ENCODE assay signal across 18 cellular contexts in the genomic region with DNA sequence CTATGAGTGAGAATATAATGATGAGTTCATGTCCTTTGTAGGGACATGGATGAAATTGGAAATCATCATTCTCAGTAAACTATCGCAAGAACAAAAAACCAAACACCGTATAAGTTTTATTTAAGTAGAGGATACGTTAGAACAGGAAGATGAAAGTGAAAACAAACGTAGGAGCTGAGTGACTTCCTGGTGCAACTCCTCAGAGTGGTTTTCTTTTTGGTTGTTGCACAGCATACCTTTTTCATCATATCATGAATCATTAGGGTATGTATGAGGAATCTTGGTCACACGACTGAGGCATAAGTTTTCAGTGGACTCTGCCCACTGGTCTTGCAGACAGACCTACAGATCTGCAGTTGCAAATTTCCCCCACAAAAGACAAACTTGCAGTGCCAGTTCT.
"Had no signal": no experiment of that assay in that cellular context is flagged by ENCODE, and none has a peak within 500 bp of the region (broad histone marks: within the 10 kb centered on the region; RNA-seq: fewer than 3 reads in every experiment).

No MANE protein-coding gene starts in this region.

- ATAC-seq: activated CD4-positive, CD25-positive, alpha-beta regulatory T cell treated with anti-CD3 and anti-CD28 coated beads, Interleukin-2, amount 50 U/mL, for 24 hours; activated T-cell treated with anti-CD3 and anti-CD28 coated beads, Interleukin-2, amount 50 U/mL, for 72 hours; effector memory CD8-positive, alpha-beta T cell; foreskin keratinocyte; stimulated activated memory B cell treated with anti-CD40 and anti-IgM and Interleukin-4, amounts not matched to agents 10 μg/mL and 1 μg/mL and 100 μg/mL, for 72 hours had no signal

- H3K4me1 Mint-ChIP-seq: brain; memory B cell; stimulated activated memory B cell treated with anti-CD40 and anti-IgM and Interleukin-4, amounts not matched to agents 10 μg/mL and 1 μg/mL and 100 μg/mL, for 72 hours had no signal

- H3K27ac ChIP-seq: foreskin keratinocyte, hepatocyte, sigmoid colon, thoracic aorta, upper lobe of left lung had no signal

- H3K36me3 ChIP-seq: sigmoid colon, thoracic aorta, upper lobe of left lung had no signal

- H3K36me3 Mint-ChIP-seq: activated naive CD8-positive, alpha-beta T cell; brain; stimulated activated memory B cell treated with anti-CD40 and anti-IgM and Interleukin-4, amounts not matched to agents 10 μg/mL and 1 μg/mL and 100 μg/mL, for 72 hours had no signal

- H3K9me3 Mint-ChIP-seq: brain had no signal

- H3K4me1 ChIP-seq: foreskin keratinocyte, sigmoid colon, upper lobe of left lung had no signal

- DNase-seq: activated CD4-positive, alpha-beta T cell treated with anti-CD3 and anti-CD28 coated beads, Interleukin-2, amount 10 ng/mL, durations not matched to agents 7 days and 5 days; activated gamma-delta T cell; activated T-cell treated with anti-CD3 and anti-CD28 coated beads, Interleukin-2, amount 50 U/mL, for 72 hours; caudate nucleus; effector memory CD8-positive, alpha-beta T cell; foreskin keratinocyte; occipital lobe; posterior cingulate gyrus; sigmoid colon; stimulated activated CD4-positive, alpha-beta T cell treated with anti-CD3 and anti-CD28 coated beads, Interleukin-4, amount 100 ng/mL, for 24 hours; upper lobe of left lung had no signal

- H3K4me3 ChIP-seq: hepatocyte, sigmoid colon, thoracic aorta, upper lobe of left lung had no signal

- H3K4me3 Mint-ChIP-seq: activated CD4-positive, alpha-beta T cell treated with anti-CD3 and anti-CD28 coated beads, Interleukin-2, amount 10 ng/mL, durations not matched to agents 7 days and 5 days; activated naive CD8-positive, alpha-beta T cell; activated T-cell treated with anti-CD3 and anti-CD28 coated beads, Interleukin-2, amount 50 U/mL, for 72 hours; brain; memory B cell; stimulated activated memory B cell treated with anti-CD40 and anti-IgM and Interleukin-4, amounts not matched to agents 10 μg/mL and 1 μg/mL and 100 μg/mL, for 72 hours had no signal

- H3K27me3 ChIP-seq: foreskin keratinocyte, hepatocyte, sigmoid colon, upper lobe of left lung had no signal

- H3K27me3 Mint-ChIP-seq: activated CD4-positive, alpha-beta T cell treated with anti-CD3 and anti-CD28 coated beads, Interleukin-2, amount 10 ng/mL, durations not matched to agents 7 days and 5 days; activated naive CD8-positive, alpha-beta T cell; brain; effector memory CD8-positive, alpha-beta T cell; memory B cell; stimulated activated memory B cell treated with anti-CD40 and anti-IgM and Interleukin-4, amounts not matched to agents 10 μg/mL and 1 μg/mL and 100 μg/mL, for 72 hours had no signal

- H3K9me3 ChIP-seq: sigmoid colon, thoracic aorta, upper lobe of left lung had no signal

- H3K27ac Mint-ChIP-seq: activated CD4-positive, alpha-beta T cell treated with anti-CD3 and anti-CD28 coated beads, Interleukin-2, amount 10 ng/mL, durations not matched to agents 7 days and 5 days; activated naive CD8-positive, alpha-beta T cell; activated T-cell treated with anti-CD3 and anti-CD28 coated beads, Interleukin-2, amount 50 U/mL, for 72 hours; brain; memory B cell; stimulated activated memory B cell treated with anti-CD40 and anti-IgM and Interleukin-4, amounts not matched to agents 10 μg/mL and 1 μg/mL and 100 μg/mL, for 72 hours had no signal
